Comparison of ENCODE assay signal across 29 cellular contexts in genomic region chr11:82176365-82176764, GRCh38.
"Had no signal": no experiment of that assay in that cellular context is flagged by ENCODE, and none has a peak within 500 bp of the region (broad histone marks: within the 10 kb centered on the region; RNA-seq: fewer than 3 reads in every experiment).

No MANE protein-coding gene starts in this region.

- H3K36me3 ChIP-seq: adrenal gland had no signal

- ATAC-seq: activated T-cell treated with anti-CD3 and anti-CD28 coated beads, Interleukin-2, amount 50 U/mL, for 72 hours; Panc1; Right ventricle myocardium inferior; T-cell had no signal

- DNase-seq: activated CD4-positive, alpha-beta memory T cell treated with anti-CD3 and anti-CD28 coated beads, Interleukin-2, amount 10 ng/mL, durations not matched to agents 7 days and 5 days; activated CD4-positive, alpha-beta T cell treated with anti-CD3 and anti-CD28 coated beads, Interleukin-2, amount 10 ng/mL, durations not matched to agents 7 days and 5 days; activated CD4-positive, CD25-positive, alpha-beta regulatory T cell; activated CD8-positive, alpha-beta memory T cell treated with anti-CD3 and anti-CD28 coated beads, Interleukin-2, amount 50 U/mL, for 4 hours; activated gamma-delta T cell treated with Interleukin-2 at 50 U/mL for 16 hours; activated naive CD4-positive, alpha-beta T cell treated with anti-CD3 and anti-CD28 coated beads, Interleukin-2, amount 10 ng/mL, durations not matched to agents 7 days and 5 days; activated naive CD8-positive, alpha-beta T cell treated with anti-CD3 and anti-CD28 coated beads, Interleukin-2, amount 10 ng/mL, durations not matched to agents 7 days and 5 days; activated T-cell treated with anti-CD3 and anti-CD28 coated beads, Interleukin-2, amount 50 U/mL, for 72 hours; adrenal gland; anterior cingulate cortex; cerebellar nuclear complex; NCI-H1092; NCI-H1436 treated with DMSO at 0.1 percent for 48 hours; NCI-H187; NCI-H2081; NCI-H2171; NCI-H2227 treated with DMSO at 0.1 percent for 48 hours; NCI-H446 treated with DMSO at 0.1 percent for 48 hours; NCI-H526 treated with DMSO at 0.1 percent for 48 hours; OCI-M1; RPMI8226; T-cell; T-helper 2 cell; T1000 had no signal

- H3K9me3 ChIP-seq: adrenal gland had no signal

- H3K27me3 ChIP-seq: adrenal gland had no signal

- H3K4me1 ChIP-seq: adrenal gland had no signal

- H3K27ac ChIP-seq: adrenal gland, KMS-11, SK-N-MC, VCaP had no signal

- H3K4me3 ChIP-seq: adrenal gland, SK-N-MC had no signal
